20 cellular contexts compared by ENCODE assay signal in genomic region chr18:13531681-13532325, GRCh38.
"Had no signal": no experiment of that assay in that cellular context is flagged by ENCODE, and none has a peak within 500 bp of the region (broad histone marks: within the 10 kb centered on the region; RNA-seq: fewer than 3 reads in every experiment).

No MANE protein-coding gene starts in this region.

- H3K9me3 ChIP-seq: body of pancreas, SJCRH30 had no signal

- H3K4me3 Mint-ChIP-seq: activated CD4-positive, alpha-beta T cell treated with anti-CD3 and anti-CD28 coated beads, Interleukin-2, amount 10 ng/mL, durations not matched to agents 24 days and 14 days; activated CD8-positive, alpha-beta T cell treated with anti-CD3 and anti-CD28 coated beads for 36 hours; activated naive CD8-positive, alpha-beta T cell treated with anti-CD3 and anti-CD28 coated beads, Interleukin-2, amount 10 ng/mL, durations not matched to agents 7 days and 5 days; activated T-cell treated with anti-CD3 and anti-CD28 coated beads, Interleukin-2, amount 50 U/mL, for 72 hours; activated T-helper 17 cell treated with anti-CD3 and anti-CD28 coated beads, Interleukin-2, amount 50 U/mL, for 72 hours had no signal

- H3K27me3 ChIP-seq: body of pancreas, SJCRH30 had no signal

- H3K4me3 ChIP-seq: body of pancreas, K562, SJCRH30, SK-N-MC had no signal

- H3K27ac ChIP-seq: body of pancreas, SJCRH30, SK-N-MC had no signal

- H3K36me3 ChIP-seq: SJCRH30 had no signal

- H3K27ac Mint-ChIP-seq: activated CD4-positive, alpha-beta T cell treated with anti-CD3 and anti-CD28 coated beads, Interleukin-2, amount 10 ng/mL, durations not matched to agents 24 days and 14 days; activated CD8-positive, alpha-beta T cell treated with anti-CD3 and anti-CD28 coated beads for 36 hours; activated naive CD8-positive, alpha-beta T cell treated with anti-CD3 and anti-CD28 coated beads, Interleukin-2, amount 10 ng/mL, durations not matched to agents 7 days and 5 days; activated T-cell treated with anti-CD3 and anti-CD28 coated beads, Interleukin-2, amount 50 U/mL, for 72 hours; activated T-helper 17 cell treated with anti-CD3 and anti-CD28 coated beads, Interleukin-2, amount 50 U/mL, for 72 hours had no signal

- ATAC-seq: activated T-helper 17 cell treated with anti-CD3 and anti-CD28 coated beads, Interleukin-2, amount 50 U/mL, for 72 hours; body of pancreas had no signal

- DNase-seq: activated CD4-positive, alpha-beta T cell treated with anti-CD3 and anti-CD28 coated beads, Interleukin-2, amount 10 ng/mL, durations not matched to agents 24 days and 14 days; activated CD4-positive, alpha-beta T cell treated with anti-CD3 and anti-CD28 coated beads, Interleukin-2, amount 50 U/mL, for 4 hours; activated CD8-positive, alpha-beta T cell treated with anti-CD3 and anti-CD28 coated beads for 36 hours; activated effector memory CD4-positive, alpha-beta T cell treated with anti-CD3 and anti-CD28 coated beads, Interleukin-2, amount 50 U/mL, for 16 hours; activated naive CD4-positive, alpha-beta T cell; activated naive CD4-positive, alpha-beta T cell treated with anti-CD3 and anti-CD28 coated beads, Interleukin-2, amount 50 U/mL, for 16 hours; activated naive CD8-positive, alpha-beta T cell treated with anti-CD3 and anti-CD28 coated beads, Interleukin-2, amount 10 ng/mL, durations not matched to agents 7 days and 5 days; activated T-cell treated with anti-CD3 and anti-CD28 coated beads, Interleukin-2, amount 50 U/mL, for 72 hours; body of pancreas; NCI-H1417; NCI-H187 treated with DMSO at 0.1 percent for 48 hours; NCI-H2081; NCI-H226; NCI-H524 treated with DMSO at 0.1 percent for 48 hours; SHP77; SJCRH30; T1000 had no signal

- H3K4me1 ChIP-seq: body of pancreas, SJCRH30 had no signal

- H3K27me3 Mint-ChIP-seq: activated CD4-positive, alpha-beta T cell treated with anti-CD3 and anti-CD28 coated beads, Interleukin-2, amount 10 ng/mL, durations not matched to agents 24 days and 14 days; activated CD8-positive, alpha-beta T cell treated with anti-CD3 and anti-CD28 coated beads for 36 hours; activated naive CD8-positive, alpha-beta T cell treated with anti-CD3 and anti-CD28 coated beads, Interleukin-2, amount 10 ng/mL, durations not matched to agents 7 days and 5 days; activated T-helper 17 cell treated with anti-CD3 and anti-CD28 coated beads, Interleukin-2, amount 50 U/mL, for 72 hours had no signal

- H3K9me3 Mint-ChIP-seq: activated CD4-positive, alpha-beta T cell treated with anti-CD3 and anti-CD28 coated beads, Interleukin-2, amount 10 ng/mL, durations not matched to agents 24 days and 14 days; activated CD8-positive, alpha-beta T cell treated with anti-CD3 and anti-CD28 coated beads for 36 hours; activated naive CD8-positive, alpha-beta T cell treated with anti-CD3 and anti-CD28 coated beads, Interleukin-2, amount 10 ng/mL, durations not matched to agents 7 days and 5 days; activated T-cell treated with anti-CD3 and anti-CD28 coated beads, Interleukin-2, amount 50 U/mL, for 72 hours; activated T-helper 17 cell treated with anti-CD3 and anti-CD28 coated beads, Interleukin-2, amount 50 U/mL, for 72 hours had no signal
